Comparison of ENCODE assay signal across 9 cellular contexts in the genomic region with DNA sequence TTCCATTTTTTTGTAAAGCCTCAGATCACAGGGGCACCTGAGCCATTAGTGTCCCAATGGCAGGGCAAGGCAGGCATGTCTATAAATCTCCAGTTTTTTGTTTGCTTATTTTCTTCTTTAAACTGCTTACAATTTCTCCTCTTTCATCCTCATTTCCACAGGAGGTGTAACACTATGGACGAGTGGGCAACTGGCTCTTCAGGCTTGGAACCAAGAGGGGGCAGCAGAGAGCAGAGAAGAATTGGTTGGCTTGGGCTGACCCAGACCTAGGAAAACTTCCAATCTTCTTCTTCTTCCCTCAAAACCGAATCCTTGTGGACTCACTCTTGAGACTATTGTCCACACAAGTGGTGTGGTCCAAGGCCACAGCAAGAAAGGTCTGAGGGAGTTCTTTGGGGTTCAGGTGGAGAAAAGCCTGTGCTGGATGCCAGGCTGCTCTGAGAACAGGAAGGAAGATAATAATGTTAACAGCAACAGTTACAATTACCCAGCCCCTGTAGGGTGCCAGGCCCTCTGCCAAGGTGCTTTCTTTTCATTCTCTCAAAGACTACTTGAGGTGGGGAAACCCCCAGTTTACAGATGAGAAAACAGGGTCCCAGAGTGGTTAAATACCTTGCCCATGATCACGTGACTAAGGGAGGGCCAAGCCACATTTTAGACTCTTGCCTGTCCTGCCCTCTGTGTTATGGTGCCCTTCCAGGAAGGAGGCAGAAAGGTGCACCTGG.
DNase-seq lines count a peak whose midpoint lies in the region; ATAC-seq and TF ChIP-seq lines count a peak whose summit lies in the region.
"Had no signal": no experiment of that assay in that cellular context is flagged by ENCODE, and none has a peak within 500 bp of the region (broad histone marks: within the 10 kb centered on the region; RNA-seq: fewer than 3 reads in every experiment).

No MANE protein-coding gene starts in this region.

- H3K27ac ChIP-seq in testis, result no peak overlapping the region
- H3K27ac ChIP-seq: epithelial cell of prostate had no signal

- H3K27me3 ChIP-seq in testis, result no peaks in the 10 kb centered on the region

- 38 to 45% methylated on average over 3 of the region's 3 CpGs for WGBS in testis, 2 donors

- ATAC-seq in activated B cell treated with CpG ODN at 0.5 μM for 24 hours (ENCODE audit: low read depth), result peak; percentile 34
- ATAC-seq in esophagus mucosa, result peak; percentile 71

- no peak overlapping the region for H3K4me3 ChIP-seq in testis

- H3K4me3 Mint-ChIP-seq in activated B cell treated with CpG ODN at 0.5 μM for 24 hours, result no peak overlapping the region

- DNase-seq in NCI-H2171 treated with DMSO at 0.1 percent for 48 hours (lab: John Stamatoyannopoulos, UW), result peak; percentile 6
- DNase-seq in NCI-H2171 (lab: John Stamatoyannopoulos, UW), result no peak
- DNase-seq in H4 (ENCODE audit: low spot score), result peak; percentile 52
- peak; percentile 68 for DNase-seq in NAMALWA (ENCODE audit: low spot score)
- DNase-seq in activated B cell treated with CpG ODN at 0.5 μM for 24 hours, result no peak
- peak; percentile 69 for DNase-seq in mucosa of gallbladder (ENCODE audit: low spot score)
- DNase-seq in testis, result peak; percentile 87

- peaks cover 6% of the 10 kb centered on the region for H3K4me1 Mint-ChIP-seq in activated B cell treated with CpG ODN at 0.5 μM for 24 hours

- no peak for TF ChIP-seq CTCF in activated B cell treated with CpG ODN at 0.5 μM for 24 hours (IDR thresholded peaks at IDR 0.05)
- TF ChIP-seq CTCF in testis (IDR thresholded peaks at IDR 0.05), result peak; percentile 61 to 84 (median 75)

- TF ChIP-seq POLR2A in testis (IDR thresholded peaks at IDR 0.05), result no peak

- H3K9me3 Mint-ChIP-seq in activated B cell treated with CpG ODN at 0.5 μM for 24 hours, result no peaks in the 10 kb centered on the region

- H3K36me3 ChIP-seq in testis (ENCODE audit: low read depth, missing control alignments), result no peaks in the 10 kb centered on the region

- no peaks in the 10 kb centered on the region for H3K27me3 Mint-ChIP-seq in activated B cell treated with CpG ODN at 0.5 μM for 24 hours

- intact Hi-C loops in activated B cell treated with CpG ODN at 0.5 μM for 24 hours (cut with micrococcal nuclease), result loop anchor here (1.0 kb wide), 1 partner anchor 242 kb away; no protein-coding TSS in a partner anchor
- intact Hi-C loops in testis (cut with DNase I; ENCODE audit: low total_unique reads), result loop anchor here (10.0 kb wide), 1 partner anchor 243 kb away; no protein-coding TSS in a partner anchor

- POLR2A ChIA-PET in activated B cell treated with CpG ODN at 0.5 μM for 24 hours (lab: Charles Lee), result no interaction called here

- no peaks in the 10 kb centered on the region for H3K9me3 ChIP-seq in testis

- H3K36me3 Mint-ChIP-seq in activated B cell treated with CpG ODN at 0.5 μM for 24 hours (ENCODE audit: low read depth), result no peaks in the 10 kb centered on the region

- no peaks in the 10 kb centered on the region for H3K4me1 ChIP-seq in testis

- no peak overlapping the region for H3K27ac Mint-ChIP-seq in activated B cell treated with CpG ODN at 0.5 μM for 24 hours

- CTCF ChIA-PET in activated B cell treated with CpG ODN at 0.5 μM for 24 hours (lab: Charles Lee), result no interaction called here

Comparison
In these comparisons a context has a peak if more than half of its experiments do, and no peak if none do; other contexts are left out.
1. DNase-seq: peak in NCI-H2171 treated with DMSO at 0.1 percent for 48 hours (single experiment), H4 (single experiment), NAMALWA (single experiment), mucosa of gallbladder (single experiment) and testis (single experiment); none in NCI-H2171 (single experiment) and activated B cell treated with CpG ODN at 0.5 μM for 24 hours (single experiment).